ENCODE assay signal across 28 cellular contexts in the genomic region with DNA sequence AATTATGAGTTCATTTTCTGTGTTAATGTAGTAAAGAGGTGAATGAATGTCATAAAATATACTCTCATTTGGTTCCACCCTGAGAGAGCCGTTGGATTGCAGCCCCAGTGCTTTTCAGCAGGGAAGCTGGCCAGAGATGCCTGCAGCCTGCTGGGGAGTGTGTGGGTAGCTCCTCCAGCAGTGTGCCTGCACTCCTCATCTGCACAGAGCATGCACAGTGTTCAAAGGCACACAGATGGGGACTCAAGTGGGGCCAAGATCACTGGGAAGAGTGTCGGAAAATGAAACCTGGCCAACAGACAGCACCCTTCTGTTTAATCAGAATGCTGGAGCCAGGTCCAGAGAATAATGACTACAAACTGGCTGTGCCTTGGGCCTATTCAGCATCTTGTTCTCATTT.
DNase-seq lines count a peak whose midpoint lies in the region; ATAC-seq and TF ChIP-seq lines count a peak whose summit lies in the region.
"Had no signal": no experiment of that assay in that cellular context is flagged by ENCODE, and none has a peak within 500 bp of the region (broad histone marks: within the 10 kb centered on the region; RNA-seq: fewer than 3 reads in every experiment).

No MANE protein-coding gene starts in this region.

- no peaks in the 10 kb centered on the region for H3K9me2 ChIP-seq in Loucy (replicated peaks; ENCODE audit: low read depth, low read length)
- H3K9me2 ChIP-seq in MM.1S (replicated peaks; ENCODE audit: insufficient read depth, low read length) = no peaks in the 10 kb centered on the region

- H3F3A ChIP-seq in Loucy (ENCODE audit: low read depth) = no peaks in the 10 kb centered on the region
- no peaks in the 10 kb centered on the region for H3F3A ChIP-seq in MM.1S (ENCODE audit: insufficient read depth, low read length)

- H3K9me3 ChIP-seq in Loucy (ENCODE audit: insufficient read depth, low read depth, low read length) (no peaks in the 10 kb centered on the region), MM.1S (replicated peaks; ENCODE audit: insufficient read depth, low read length) (no peaks in the 10 kb centered on the region)
- H3K9me3 ChIP-seq: heart right ventricle, MG63 had no signal

- DNase-seq in Ammon's horn (ENCODE audit: low spot score) (peak; percentile 71), WTC11 (ENCODE audit: low spot score) (no peak), medulla oblongata (ENCODE audit: extremely low spot score) (peak; percentile 43), NCI-H1048 (lab: John Stamatoyannopoulos, UW) (no peak), MM.1S (no peak)
- DNase-seq in activated CD4-positive, alpha-beta T cell treated with anti-CD3 and anti-CD28 coated beads for 36 hours = no peak
- DNase-seq: ACHN; activated CD8-positive, alpha-beta T cell treated with anti-CD3 and anti-CD28 coated beads for 36 hours; activated naive CD4-positive, alpha-beta T cell treated with anti-CD3 and anti-CD28 coated beads for 36 hours; activated T-cell treated with anti-CD3 and anti-CD28 coated beads, Interleukin-2, amount 50 U/mL, for 1 hour; aorta; CD4-positive, CD25-positive, alpha-beta regulatory T cell; cerebellar nuclear complex; DMS53; heart right ventricle; HFFc6; IMR-90; MG63; NCI-H1930; NCI-H526; SIG-M5; stimulated activated CD4-positive, alpha-beta T cell treated with anti-CD3 and anti-CD28 coated beads, Interleukin-2, amount 100 ng/mL, for 24 hours; stimulated activated naive CD8-positive, alpha-beta T cell treated with anti-CD3 and anti-CD28 coated beads, Interleukin-15, amount 100 ng/mL, for 72 hours; WERI-Rb-1 had no signal

- H3K4me1 ChIP-seq in Loucy (ENCODE audit: insufficient read depth, low read length, poor library complexity, severe bottlenecking) (peaks cover 23% of the 10 kb centered on the region), MM.1S (ENCODE audit: low read length) (no peaks in the 10 kb centered on the region)

- ATAC-seq in WTC11 = peak; percentile 58
- no peak for ATAC-seq in GM18502 (IDR thresholded peaks at IDR 0.05; ENCODE audit: poor library complexity, unreplicated experiment)
- ATAC-seq in activated CD4-positive, alpha-beta T cell treated with anti-CD3 and anti-CD28 coated beads for 36 hours = no peak
- ATAC-seq: activated CD8-positive, alpha-beta T cell treated with anti-CD3 and anti-CD28 coated beads for 36 hours; stimulated activated naive CD8-positive, alpha-beta T cell treated with anti-CD3 and anti-CD28 coated beads, Interleukin-15, amount 100 ng/mL, for 72 hours had no signal

- H3K4me1 Mint-ChIP-seq in WTC11 = peaks cover 14% of the 10 kb centered on the region
- peaks cover 15% of the 10 kb centered on the region for H3K4me1 Mint-ChIP-seq in activated CD4-positive, alpha-beta T cell treated with anti-CD3 and anti-CD28 coated beads for 36 hours

- no peaks in the 10 kb centered on the region for H3K9me3 Mint-ChIP-seq in WTC11
- no peaks in the 10 kb centered on the region for H3K9me3 Mint-ChIP-seq in activated CD4-positive, alpha-beta T cell treated with anti-CD3 and anti-CD28 coated beads for 36 hours (ENCODE audit: low read depth)
- H3K9me3 Mint-ChIP-seq: activated CD8-positive, alpha-beta T cell treated with anti-CD3 and anti-CD28 coated beads for 36 hours; activated naive CD4-positive, alpha-beta T cell treated with anti-CD3 and anti-CD28 coated beads for 36 hours; CD4-positive, CD25-positive, alpha-beta regulatory T cell; stimulated activated naive CD8-positive, alpha-beta T cell treated with anti-CD3 and anti-CD28 coated beads, Interleukin-15, amount 100 ng/mL, for 72 hours; T-helper 1 cell treated with Interleukin-12 subunit alpha and Interleukin-12 subunit beta and Interleukin-4 antibody, amounts not matched to agents 30 μg/mL and 1 μg/mL, for 36 hours had no signal

- H3K27ac ChIP-seq in MM.1S (ENCODE audit: low read length) = no peak overlapping the region
- H3K27ac ChIP-seq: heart right ventricle, WERI-Rb-1 had no signal

- H3K4me2 ChIP-seq in Loucy (ENCODE audit: low read depth, low read length, poor library complexity, severe bottlenecking) = no peak overlapping the region
- H3K4me2 ChIP-seq in MM.1S (ENCODE audit: low read depth, low read length) = no peak overlapping the region

- intact Hi-C loops in activated CD4-positive, alpha-beta T cell treated with anti-CD3 and anti-CD28 coated beads for 36 hours (cut with DNase I, micrococcal nuclease) = no loop called here

- H4K20me1 ChIP-seq in Loucy (ENCODE audit: insufficient read depth, low read length, poor library complexity, severe bottlenecking) = no peaks in the 10 kb centered on the region
- no peaks in the 10 kb centered on the region for H4K20me1 ChIP-seq in MM.1S (ENCODE audit: insufficient read depth, low read length)

- H3K27me3 Mint-ChIP-seq in WTC11 (ENCODE audit: low read depth) = no peaks in the 10 kb centered on the region
- H3K27me3 Mint-ChIP-seq in activated CD4-positive, alpha-beta T cell treated with anti-CD3 and anti-CD28 coated beads for 36 hours = no peaks in the 10 kb centered on the region
- H3K27me3 Mint-ChIP-seq: activated CD8-positive, alpha-beta T cell treated with anti-CD3 and anti-CD28 coated beads for 36 hours; stimulated activated naive CD8-positive, alpha-beta T cell treated with anti-CD3 and anti-CD28 coated beads, Interleukin-15, amount 100 ng/mL, for 72 hours had no signal

- POLR2A ChIA-PET in WTC11 (lab: Charles Lee) = no interaction called here
- POLR2A ChIA-PET in activated CD4-positive, alpha-beta T cell treated with anti-CD3 and anti-CD28 coated beads for 36 hours (lab: Charles Lee) = no interaction called here

- no peaks in the 10 kb centered on the region for H3K36me3 Mint-ChIP-seq in WTC11
- H3K36me3 Mint-ChIP-seq in activated CD4-positive, alpha-beta T cell treated with anti-CD3 and anti-CD28 coated beads for 36 hours (ENCODE audit: low read depth) = no peaks in the 10 kb centered on the region
- H3K36me3 Mint-ChIP-seq: CD4-positive, CD25-positive, alpha-beta regulatory T cell had no signal

- H3K27me3 ChIP-seq in Loucy (ENCODE audit: insufficient read depth, low read length, poor library complexity, severe bottlenecking) = no peaks in the 10 kb centered on the region
- H3K27me3 ChIP-seq in MM.1S (replicated peaks; ENCODE audit: insufficient read depth, low read length) = no peaks in the 10 kb centered on the region
- H3K27me3 ChIP-seq: heart right ventricle, MG63 had no signal

- H3K9ac ChIP-seq in Loucy (ENCODE audit: low read depth, low read length, poor library complexity, severe bottlenecking) (no peak overlapping the region), MM.1S (ENCODE audit: low read length) (no peak overlapping the region)

- H3K4me3 Mint-ChIP-seq in WTC11 = no peak overlapping the region
- H3K4me3 Mint-ChIP-seq in activated CD4-positive, alpha-beta T cell treated with anti-CD3 and anti-CD28 coated beads for 36 hours = no peak overlapping the region
- H3K4me3 Mint-ChIP-seq: activated CD8-positive, alpha-beta T cell treated with anti-CD3 and anti-CD28 coated beads for 36 hours; activated naive CD4-positive, alpha-beta T cell treated with anti-CD3 and anti-CD28 coated beads for 36 hours; CD4-positive, CD25-positive, alpha-beta regulatory T cell; HFFc6; stimulated activated naive CD8-positive, alpha-beta T cell treated with anti-CD3 and anti-CD28 coated beads, Interleukin-15, amount 100 ng/mL, for 72 hours; T-helper 1 cell treated with Interleukin-12 subunit alpha and Interleukin-12 subunit beta and Interleukin-4 antibody, amounts not matched to agents 30 μg/mL and 1 μg/mL, for 36 hours had no signal

- H2AFZ ChIP-seq in Loucy (ENCODE audit: low read length) (peak overlapping the region; percentile 55; the same call in 1 of the 2 replicates), MM.1S (ENCODE audit: low read length) (no peak overlapping the region)

- no peak for TF ChIP-seq CTCF in Loucy (conservative IDR thresholded peaks at IDR 0.05; ENCODE audit: low read length)
- no peak for TF ChIP-seq CTCF in WTC11 (IDR thresholded peaks at IDR 0.05)
- no peak for TF ChIP-seq CTCF in MM.1S (IDR thresholded peaks at IDR 0.05; ENCODE audit: low read length)

- no peak overlapping the region for H3K4me3 ChIP-seq in Loucy (ENCODE audit: low read length, poor library complexity, severe bottlenecking)
- no peak overlapping the region for H3K4me3 ChIP-seq in MM.1S (ENCODE audit: low read length)
- H3K4me3 ChIP-seq: heart right ventricle, lung, MG63 had no signal

- no peaks in the 10 kb centered on the region for H3K36me3 ChIP-seq in Loucy (ENCODE audit: insufficient read depth, low read length)
- no peaks in the 10 kb centered on the region for H3K36me3 ChIP-seq in MM.1S (replicated peaks; ENCODE audit: insufficient read depth, low read length)
- H3K36me3 ChIP-seq: heart right ventricle, MG63, WERI-Rb-1 had no signal

- H3K79me2 ChIP-seq in Loucy (ENCODE audit: insufficient read depth, low read length) = no peaks in the 10 kb centered on the region
- no peaks in the 10 kb centered on the region for H3K79me2 ChIP-seq in MM.1S (ENCODE audit: low read length)

- CTCF ChIA-PET in WTC11 (lab: Charles Lee) = no interaction called here
- CTCF ChIA-PET in activated CD4-positive, alpha-beta T cell treated with anti-CD3 and anti-CD28 coated beads for 36 hours (lab: Charles Lee) = interaction anchor here (0.9 kb wide), 1 partner anchor 14 kb away, joined by 3 read pairs; no protein-coding TSS in a partner anchor

- H3K27ac Mint-ChIP-seq in WTC11 = no peak overlapping the region
- no peak overlapping the region for H3K27ac Mint-ChIP-seq in activated CD4-positive, alpha-beta T cell treated with anti-CD3 and anti-CD28 coated beads for 36 hours
- H3K27ac Mint-ChIP-seq: activated CD8-positive, alpha-beta T cell treated with anti-CD3 and anti-CD28 coated beads for 36 hours; activated naive CD4-positive, alpha-beta T cell treated with anti-CD3 and anti-CD28 coated beads for 36 hours; HFFc6; stimulated activated naive CD8-positive, alpha-beta T cell treated with anti-CD3 and anti-CD28 coated beads, Interleukin-15, amount 100 ng/mL, for 72 hours; T-helper 1 cell treated with Interleukin-12 subunit alpha and Interleukin-12 subunit beta and Interleukin-4 antibody, amounts not matched to agents 30 μg/mL and 1 μg/mL, for 36 hours had no signal

TF ChIP-seq in WTC11, 78 proteins besides CTCF, POLR2A, EP300 and RAD21 (continues in another document):
- TF ChIP-seq ZNF671 (CRISPR knock-in tag; IDR thresholded peaks at IDR 0.05) (no peak), ZNF138 (CRISPR knock-in tag; conservative IDR thresholded peaks at IDR 0.05) (no peak)

Comparison
In these comparisons a context has a peak if more than half of its experiments do, and no peak if none do; other contexts are left out.
1. DNase-seq: peak in Ammon's horn (single experiment) and medulla oblongata (single experiment); none in WTC11 (single experiment), NCI-H1048 (single experiment), MM.1S (single experiment) and activated CD4-positive, alpha-beta T cell treated with anti-CD3 and anti-CD28 coated beads for 36 hours (single experiment).